ENCODE assay signal across 23 cellular contexts in the genomic region with DNA sequence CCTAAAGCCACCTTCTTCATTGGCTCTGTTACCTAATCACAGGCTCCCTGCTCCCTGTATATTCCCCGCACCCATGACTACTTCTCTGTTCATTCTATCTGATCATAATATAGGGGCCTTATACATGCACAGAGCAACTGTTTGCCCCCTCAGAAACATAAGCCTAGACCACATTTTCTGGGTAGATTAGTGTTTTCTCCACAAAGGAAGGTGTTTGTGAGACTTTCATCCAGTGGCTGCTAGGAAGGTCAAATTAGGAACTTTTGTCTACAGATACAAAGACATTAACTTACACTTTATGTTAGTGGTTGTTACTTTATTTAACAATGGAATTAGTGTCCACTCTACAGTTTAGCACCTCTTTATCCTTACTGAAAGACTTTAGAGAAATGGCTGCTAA.
"Had no signal": no experiment of that assay in that cellular context is flagged by ENCODE, and none has a peak within 500 bp of the region (broad histone marks: within the 10 kb centered on the region; RNA-seq: fewer than 3 reads in every experiment).

No MANE protein-coding gene starts in this region.

- H3K27ac ChIP-seq: brain microvascular endothelial cell had no signal

- H3K4me3 ChIP-seq: SK-N-MC had no signal

- ATAC-seq: activated T-cell treated with anti-CD3 and anti-CD28 coated beads, Interleukin-2, amount 50 U/mL, for 4 hours; T-cell had no signal

- H3K27me3 ChIP-seq: brain microvascular endothelial cell had no signal

- FAIRE-seq: TTC549 had no signal

- DNase-seq: activated B cell treated with CpG ODN at 0.5 μM for 24 hours; activated CD4-positive, alpha-beta T cell treated with anti-CD3 and anti-CD28 coated beads for 1 hour; activated CD4-positive, alpha-beta T cell treated with anti-CD3 and anti-CD28 coated beads, Interleukin-2, amount 10 ng/mL, durations not matched to agents 24 days and 14 days; activated CD4-positive, alpha-beta T cell treated with anti-CD3 and anti-CD28 coated beads, Interleukin-2, amount 50 U/mL, for 48 hours; activated CD8-positive, alpha-beta memory T cell treated with anti-CD3 and anti-CD28 coated beads for 24 hours; activated gamma-delta T cell; activated naive CD4-positive, alpha-beta T cell treated with anti-CD3 and anti-CD28 coated beads, Interleukin-2, amount 10 ng/mL, durations not matched to agents 7 days and 5 days; activated naive CD8-positive, alpha-beta T cell treated with anti-CD3 and anti-CD28 coated beads for 36 hours; activated T-cell treated with anti-CD3 and anti-CD28 coated beads, Interleukin-2, amount 50 U/mL, for 4 hours; brain microvascular endothelial cell; Kasumi-1; KBM-7; NCI-H1105 treated with DMSO at 0.1 percent for 48 hours; NCI-H1436 treated with DMSO at 0.1 percent for 48 hours; NCI-H187; NCI-H2081; NCI-H510A treated with DMSO at 0.1 percent for 48 hours; NCI-H69; T-cell; T-helper 2 cell; T1000 had no signal
